Comparison of ENCODE assay signal across 10 cellular contexts in genomic region chr1:218380125-218380977, GRCh38. TPM values are rescaled to one million over a fixed set of nuclear protein-coding genes. Genes with fewer than 3 reads are reported as not detected.
DNase-seq lines count a peak whose midpoint lies in the region; ATAC-seq, FAIRE-seq and TF ChIP-seq lines count a peak whose summit lies in the region.
"Had no signal": no experiment of that assay in that cellular context is flagged by ENCODE, and none has a peak within 500 bp of the region (broad histone marks: within the 10 kb centered on the region; RNA-seq: fewer than 3 reads in every experiment).

No MANE protein-coding gene starts in this region.

- H3K36me3 ChIP-seq in heart right ventricle (no peaks in the 10 kb centered on the region), astrocyte (ENCODE audit: insufficient read depth, low read length) (peaks cover 5% of the 10 kb centered on the region), keratinocyte (ENCODE audit: control insufficient read depth in 2 of 2, extremely low read depth in 1 of 2, insufficient read depth in 2 of 2, low read length in 2 of 2) (no peaks in the 10 kb centered on the region), tibial nerve (no peaks in the 10 kb centered on the region)

- H3K36me3 Mint-ChIP-seq in astrocyte (ENCODE audit: low read depth, unreplicated experiment): peaks cover 3% of the 10 kb centered on the region

- H3K4me3 ChIP-seq in heart right ventricle (no peak overlapping the region), astrocyte (ENCODE audit: insufficient read depth, low read depth, low read length) (no peak overlapping the region), keratinocyte (ENCODE audit: control insufficient read depth in 2 of 3, extremely low read depth in 1 of 3, insufficient read depth in 2 of 3, low read depth in 1 of 3, low read length in 3 of 3) (no peak overlapping the region), tibial nerve (no peak overlapping the region)

- FAIRE-seq in astrocyte (lab: Jason Lieb, UNC) (no peak), keratinocyte (lab: Jason Lieb, UNC) (peak; percentile 76), urothelium cell line (lab: Jason Lieb, UNC) (no peak)

- no peaks in the 10 kb centered on the region for H3K9me3 ChIP-seq in heart right ventricle
- H3K9me3 ChIP-seq in astrocyte (ENCODE audit: insufficient read depth, low read depth, low read length): no peaks in the 10 kb centered on the region
- H3K9me3 ChIP-seq in keratinocyte (ENCODE audit: control insufficient read depth, low read depth, low read length): no peaks in the 10 kb centered on the region
- H3K9me3 ChIP-seq in tibial nerve: no peaks in the 10 kb centered on the region

- H3K9me1 ChIP-seq in keratinocyte (ENCODE audit: control insufficient read depth, extremely low read depth, insufficient read depth, low read length): peaks cover 2% of the 10 kb centered on the region

- dilution Hi-C loops in keratinocyte (cut with MboI; ENCODE audit: extremely low pct_ligation_motif_present, low sequenced_read_pairs): no loop called here

- H3K27ac ChIP-seq in heart right ventricle (peak overlapping the region in 4 of 10 donors; percentile 17 to 62 (median 35)), astrocyte (ENCODE audit: low read depth, low read length) (peak overlapping the region; percentile 24), keratinocyte (ENCODE audit: control insufficient read depth, insufficient read depth, low read length) (peak overlapping the region; percentile 39), tibial nerve (no peak overlapping the region)
- H3K27ac ChIP-seq: HL-60 had no signal

- TF ChIP-seq POLR2A in tibial nerve (IDR thresholded peaks at IDR 0.05): no peak

- no peak for TF ChIP-seq EP300 in tibial nerve (IDR thresholded peaks at IDR 0.05)

- no peaks in the 10 kb centered on the region for H3K9me3 Mint-ChIP-seq in astrocyte (ENCODE audit: unreplicated experiment)

- peak overlapping the region; percentile 52 for H3K4me3 Mint-ChIP-seq in astrocyte (ENCODE audit: unreplicated experiment)

- H4K20me1 ChIP-seq in astrocyte (ENCODE audit: insufficient read depth, low read length) (peaks cover 45% of the 10 kb centered on the region), keratinocyte (ENCODE audit: control insufficient read depth, extremely low read depth, insufficient read depth, low read length) (no peaks in the 10 kb centered on the region)

- ATAC-seq in heart right ventricle: peak in 7 of 8 donors; percentile 29 to 72 (median 47)
- ATAC-seq in Right ventricle myocardium inferior: no peak
- ATAC-seq in GM18909 (IDR thresholded peaks at IDR 0.05; ENCODE audit: poor library complexity, unreplicated experiment): no peak

- DNase-seq in heart right ventricle (no peak), Right ventricle myocardium inferior (ENCODE audit: missing footprints) (no peak), astrocyte (ENCODE audit: low read depth) (peak; percentile 90), keratinocyte (ENCODE audit: low read depth, low spot score) (peak; percentile 80), urothelium cell line (ENCODE audit: low spot score) (peak; percentile 72), tibial nerve (ENCODE audit: low spot score in 2 of 2) (no peak)
- no peak for DNase-seq in stimulated activated CD8-positive, alpha-beta memory T cell treated with anti-CD3 and anti-CD28 coated beads, Interleukin-4, amount 100 ng/mL, for 48 hours
- DNase-seq: retina had no signal

- peak overlapping the region; percentile 26 for H3K27ac Mint-ChIP-seq in astrocyte (ENCODE audit: unreplicated experiment)

- WGBS in heart right ventricle, 2 donors: 58 to 66% methylated on average over 7 of the region's 7 CpGs
- WGBS in tibial nerve, 2 donors: 85 to 92% methylated on average over 7 of the region's 7 CpGs

- H3K9ac ChIP-seq in astrocyte (ENCODE audit: low read length) (peak overlapping the region; percentile 16), keratinocyte (ENCODE audit: control insufficient read depth, extremely low read depth, insufficient read depth, low read length) (no peak overlapping the region)

- H3K27me3 ChIP-seq in heart right ventricle: peaks cover 0 to 39% (median 0%) of the 10 kb centered on the region in 7 donors
- no peaks in the 10 kb centered on the region for H3K27me3 ChIP-seq in astrocyte (ENCODE audit: insufficient read depth, low read length)
- H3K27me3 ChIP-seq in keratinocyte (ENCODE audit: control insufficient read depth, extremely low read depth, insufficient read depth, low read length): no peaks in the 10 kb centered on the region
- no peaks in the 10 kb centered on the region for H3K27me3 ChIP-seq in tibial nerve

- intact Hi-C loops in heart right ventricle (cut with DNase I): no loop called here
- intact Hi-C loops in Right ventricle myocardium inferior (cut with DNase I): no loop called here

- peaks cover 86% of the 10 kb centered on the region for H3K4me1 Mint-ChIP-seq in astrocyte (ENCODE audit: low read depth, unreplicated experiment)

- TF ChIP-seq CTCF in heart right ventricle (IDR thresholded peaks at IDR 0.05): no peak
- TF ChIP-seq CTCF in astrocyte (IDR thresholded peaks at IDR 0.05; ENCODE audit: insufficient read depth, low read depth, low read length): no peak
- no peak for TF ChIP-seq CTCF in keratinocyte (optimal IDR thresholded peaks at IDR 0.05 in 1 of 3, IDR thresholded peaks at IDR 0.05 in 1 of 3, conservative IDR thresholded peaks at IDR 0.05 in 1 of 3; ENCODE audit: extremely low read depth in 1 of 3, insufficient read depth in 2 of 3, low read length in 3 of 3)
- no peak for TF ChIP-seq CTCF in tibial nerve (IDR thresholded peaks at IDR 0.05)

- H3K4me2 ChIP-seq in astrocyte (ENCODE audit: low read length) (peak overlapping the region; percentile 31), keratinocyte (ENCODE audit: control insufficient read depth, extremely low read depth, insufficient read depth, low read depth, low read length) (peak overlapping the region; percentile 61)

- H3K79me2 ChIP-seq in astrocyte (ENCODE audit: insufficient read depth, low read length) (peaks cover 89% of the 10 kb centered on the region), keratinocyte (ENCODE audit: control insufficient read depth, insufficient read depth, low read length) (peaks cover 38% of the 10 kb centered on the region)

- H3K27me3 Mint-ChIP-seq in astrocyte (ENCODE audit: low read depth, unreplicated experiment): no peaks in the 10 kb centered on the region

- H3K4me1 ChIP-seq in heart right ventricle: peaks cover 6 to 53% (median 28%) of the 10 kb centered on the region in 9 donors
- peaks cover 55% of the 10 kb centered on the region for H3K4me1 ChIP-seq in astrocyte (ENCODE audit: insufficient read depth, low read length)
- H3K4me1 ChIP-seq in keratinocyte (ENCODE audit: control insufficient read depth, extremely low read depth, insufficient read depth, low read length): peaks cover 36% of the 10 kb centered on the region
- H3K4me1 ChIP-seq in tibial nerve: peaks cover 0 to 16% (median 4%) of the 10 kb centered on the region in 4 donors

- no peak overlapping the region for H2AFZ ChIP-seq in astrocyte (ENCODE audit: low read depth, low read length)
- H2AFZ ChIP-seq in keratinocyte (ENCODE audit: control insufficient read depth, low read length): no peak overlapping the region

RNA-seq across cellular contexts. Expression of gene TGFB2, which starts 35.2 kb away (rescaled TPM):
- 10 to 100 TPM in 5 of 10 donors, 1 to 10 TPM in 5; 1.3 to 63.3 (median 9.0) TPM for total RNA-seq in heart right ventricle
- polyA plus RNA-seq in heart right ventricle: 1 to 10 TPM in 1 of 2 donors, under 1 TPM in 1; 0.51 to 1.7 TPM
- total RNA-seq in Right ventricle myocardium inferior: 1.6 TPM
- 308 and 330 TPM in 2 replicates for total RNA-seq in astrocyte
- 9.0 to 22.3 TPM (median 21.5 TPM) in 3 replicates for polyA plus RNA-seq in keratinocyte
- 9.1 TPM for polyA plus RNA-seq in keratinocyte (2011; ENCODE audit: low read depth)
- polyA plus RNA-seq in keratinocyte (2011; cell fraction: cytosol; rRNA removed): 5.8 and 10.0 TPM in 2 replicates
- 28.8 and 34.4 TPM in 2 replicates for polyA plus RNA-seq in keratinocyte (2011; cell fraction: nucleus; rRNA removed)
- polyA plus RNA-seq in keratinocyte (2012; ENCODE audit: low replicate concordance): 4.6 and 22.6 TPM in 2 replicates
- 5.6 to 20.8 TPM (median 12.4 TPM) in 3 replicates for polyA minus RNA-seq in keratinocyte
- polyA minus RNA-seq in keratinocyte (2011; cell fraction: cytosol; rRNA and poly(A)+ RNA removed): 10.0 TPM
- 24.4 and 70.7 TPM in 2 replicates for polyA minus RNA-seq in keratinocyte (2011; cell fraction: nucleus; rRNA and poly(A)+ RNA removed)
- total RNA-seq in tibial nerve: 10 to 100 TPM in 1 of 4 donors, 1 to 10 TPM in 3; 7.3 to 13.5 (median 8.3) TPM

Comparison
In these comparisons a context has a peak if more than half of its experiments do, and no peak if none do; other contexts are left out.
1. ATAC-seq: peak in heart right ventricle (7 of 8); none in Right ventricle myocardium inferior (single experiment) and GM18909 (single experiment).
2. DNase-seq: peak in astrocyte (single experiment), keratinocyte (single experiment) and urothelium cell line (single experiment); none in heart right ventricle (0 of 2), Right ventricle myocardium inferior (single experiment), stimulated activated CD8-positive, alpha-beta memory T cell treated with anti-CD3 and anti-CD28 coated beads, Interleukin-4, amount 100 ng/mL, for 48 hours (single experiment) and tibial nerve (0 of 2).
3. H3K27ac ChIP-seq: peak in astrocyte (single experiment) and keratinocyte (single experiment); none in tibial nerve (0 of 4).